Comparison of ENCODE assay signal across 8 cellular contexts in genomic region chr13:60654405-60654804, GRCh38.
DNase-seq lines count a peak whose midpoint lies in the region; ATAC-seq, FAIRE-seq and TF ChIP-seq lines count a peak whose summit lies in the region.

No MANE protein-coding gene starts in this region.

- H3K4me2 ChIP-seq in mesendoderm (ENCODE audit: low read length): no peak overlapping the region

- no peak overlapping the region for H3K23ac ChIP-seq in mesendoderm (ENCODE audit: low read length)

- no peak overlapping the region for H2BK120ac ChIP-seq in mesendoderm (ENCODE audit: low read depth, low read length)

- DNase-seq in D721Med (ENCODE audit: insufficient read length, low spot score) (no peak), LNCaP clone FGC (ENCODE audit: low read depth) (peak; percentile 26), chondrocyte (ENCODE audit: low spot score) (no peak), mesendoderm (peak; percentile 30), T1000 (lab: John Stamatoyannopoulos, UW) (no peak), 8988T (no peak)
- DNase-seq in CD4-positive, alpha-beta memory T cell: no peak

- ATAC-seq in HG02571 (IDR thresholded peaks at IDR 0.05; ENCODE audit: unreplicated experiment): no peak

- POLR2A ChIA-PET in CD4-positive, alpha-beta memory T cell (lab: Charles Lee; ENCODE audit: partially characterized antibody): no interaction called here

- CTCF ChIA-PET in CD4-positive, alpha-beta memory T cell (lab: Charles Lee; ENCODE audit: partially characterized antibody): no interaction called here

- H3K4me3 Mint-ChIP-seq in chondrocyte (ENCODE audit: unreplicated experiment): no peak overlapping the region
- no peak overlapping the region for H3K4me3 Mint-ChIP-seq in CD4-positive, alpha-beta memory T cell

- peaks cover 9% of the 10 kb centered on the region for H3K9me3 Mint-ChIP-seq in chondrocyte (ENCODE audit: low read depth)
- H3K9me3 Mint-ChIP-seq in CD4-positive, alpha-beta memory T cell: peaks cover 0 to 2% (median 0%) of the 10 kb centered on the region in 8 donors

- no peak overlapping the region for H3K9ac ChIP-seq in mesendoderm (ENCODE audit: low read length)

- H3K4me3 ChIP-seq in LNCaP clone FGC (ENCODE audit: low read depth, low read length): no peak overlapping the region
- H3K4me3 ChIP-seq in mesendoderm (ENCODE audit: low read length): no peak overlapping the region
- H3K4me3 ChIP-seq in CD4-positive, alpha-beta memory T cell (ENCODE audit: low read length in 2 of 2): no peak overlapping the region

- no peaks in the 10 kb centered on the region for H3K79me1 ChIP-seq in mesendoderm (ENCODE audit: low read length)

- H3K27ac Mint-ChIP-seq in chondrocyte (ENCODE audit: unreplicated experiment): no peak overlapping the region
- H3K27ac Mint-ChIP-seq in CD4-positive, alpha-beta memory T cell: no peak overlapping the region

- H2BK5ac ChIP-seq in mesendoderm (ENCODE audit: low read length): no peak overlapping the region

- no peaks in the 10 kb centered on the region for H3K4me1 ChIP-seq in mesendoderm (ENCODE audit: control insufficient read depth, low read depth, low read length)
- no peaks in the 10 kb centered on the region for H3K4me1 ChIP-seq in CD4-positive, alpha-beta memory T cell (ENCODE audit: insufficient read depth, low read length)

- H3K56ac ChIP-seq in mesendoderm (ENCODE audit: low read length): no peak overlapping the region

- no CpG with 5 or more reads among the region's 1 CpG for WGBS in mesendoderm (ENCODE audit: extremely low coverage, insufficient coverage, low lambda C conversion rate)

- no peaks in the 10 kb centered on the region for H3K27me3 ChIP-seq in mesendoderm (ENCODE audit: insufficient read depth, low read length, poor library complexity)
- H3K27me3 ChIP-seq in CD4-positive, alpha-beta memory T cell (ENCODE audit: insufficient read depth, low read length): no peaks in the 10 kb centered on the region

- intact Hi-C loops in CD4-positive, alpha-beta memory T cell (cut with micrococcal nuclease): no loop called here

- no peak for FAIRE-seq in D721Med (lab: Jason Lieb, UNC)

- H3K79me2 ChIP-seq in mesendoderm (ENCODE audit: control insufficient read depth, insufficient read depth, low read length): no peaks in the 10 kb centered on the region

- no peak overlapping the region for H3K18ac ChIP-seq in mesendoderm (ENCODE audit: low read length)

- H2AK5ac ChIP-seq in mesendoderm (ENCODE audit: low read length): no peak overlapping the region

- TF ChIP-seq CTCF in D721Med (IDR thresholded peaks at IDR 0.05; ENCODE audit: insufficient read depth, missing control alignments): peak; percentile 93
- peak; percentile 90 for TF ChIP-seq CTCF in LNCaP clone FGC (IDR thresholded peaks at IDR 0.05; ENCODE audit: control insufficient read depth, extremely low read depth, insufficient read depth)
- peak; percentile 76 for TF ChIP-seq CTCF in chondrocyte (IDR thresholded peaks at IDR 0.05)

- peaks cover 2% of the 10 kb centered on the region for H3K36me3 Mint-ChIP-seq in chondrocyte (ENCODE audit: low read depth)
- no peaks in the 10 kb centered on the region for H3K36me3 Mint-ChIP-seq in CD4-positive, alpha-beta memory T cell

- no peaks in the 10 kb centered on the region for H3K9me3 ChIP-seq in CD4-positive, alpha-beta memory T cell (ENCODE audit: control insufficient read depth in 1 of 2, low read length in 2 of 2)

- H2BK15ac ChIP-seq in mesendoderm (replicated peaks; ENCODE audit: low read depth): no peak overlapping the region

- no peak overlapping the region for H4K8ac ChIP-seq in mesendoderm (ENCODE audit: low read depth, low read length)

- H3K27ac ChIP-seq in mesendoderm (ENCODE audit: low read depth, low read length): no peak overlapping the region
- H3K27ac ChIP-seq in CD4-positive, alpha-beta memory T cell (ENCODE audit: low read depth, low read length): no peak overlapping the region

- H3K27me3 Mint-ChIP-seq in chondrocyte (ENCODE audit: low read depth): peaks cover 15% of the 10 kb centered on the region
- no peaks in the 10 kb centered on the region for H3K27me3 Mint-ChIP-seq in CD4-positive, alpha-beta memory T cell

- no peaks in the 10 kb centered on the region for H3K4me1 Mint-ChIP-seq in chondrocyte (ENCODE audit: low read depth)
- H3K4me1 Mint-ChIP-seq in CD4-positive, alpha-beta memory T cell: no peaks in the 10 kb centered on the region

- H4K5ac ChIP-seq in mesendoderm (ENCODE audit: low read length): no peak overlapping the region

- no peak overlapping the region for H3K4ac ChIP-seq in mesendoderm (ENCODE audit: low read depth, low read length)

- H3K36me3 ChIP-seq in mesendoderm (ENCODE audit: control insufficient read depth, insufficient read depth, low read length): no peaks in the 10 kb centered on the region
- H3K36me3 ChIP-seq in CD4-positive, alpha-beta memory T cell (ENCODE audit: insufficient read depth, low read length): no peaks in the 10 kb centered on the region

Comparison
In these comparisons a context has a peak if more than half of its experiments do, and no peak if none do; other contexts are left out.
1. DNase-seq: peak in LNCaP clone FGC (single experiment) and mesendoderm (single experiment); none in D721Med (single experiment), chondrocyte (single experiment), T1000 (single experiment), CD4-positive, alpha-beta memory T cell (0 of 5) and 8988T (single experiment).
2. Peak in every context shown above with its lines, with median percentiles within 50 percentile points of each other: CTCF ChIP-seq.